Comparison of ENCODE assay signal across 29 cellular contexts in the genomic region with DNA sequence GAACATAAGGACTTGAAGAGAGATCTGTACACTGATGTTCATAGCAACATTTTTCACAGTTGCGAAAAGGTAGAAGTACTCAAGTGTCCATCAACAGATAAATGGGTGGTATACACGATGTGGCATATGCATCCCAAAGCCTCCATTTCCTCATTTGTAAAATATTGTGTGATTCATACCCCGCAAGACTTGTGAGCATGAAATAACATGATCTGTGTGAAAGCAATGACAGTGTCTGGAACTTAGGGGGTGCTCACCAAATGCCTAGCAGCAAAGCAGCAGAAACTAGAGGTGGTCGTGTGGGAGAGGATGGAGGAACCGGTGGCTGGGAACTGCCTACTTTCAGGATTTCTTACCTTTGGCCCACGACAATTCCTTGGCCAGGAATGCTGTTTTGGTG.
"Had no signal": no experiment of that assay in that cellular context is flagged by ENCODE, and none has a peak within 500 bp of the region (broad histone marks: within the 10 kb centered on the region; RNA-seq: fewer than 3 reads in every experiment).

No MANE protein-coding gene starts in this region.

- H3K27me3 ChIP-seq: colonic mucosa, dorsolateral prefrontal cortex, esophagus muscularis mucosa, esophagus squamous epithelium, gastrocnemius medialis, gastroesophageal sphincter, heart left ventricle, heart right ventricle, hepatocyte had no signal

- H3K27ac Mint-ChIP-seq: dendritic cell treated with granulocyte-macrophage colony-stimulating factor and Interleukin-4, amounts not matched to agents 40 ng/mL and 50 ng/mL, for 4 days; effector memory CD8-positive, alpha-beta T cell; endodermal cell had no signal

- H3K4me2 ChIP-seq: hepatocyte had no signal

- H3K4me1 ChIP-seq: colonic mucosa, esophagus muscularis mucosa, esophagus squamous epithelium, gastrocnemius medialis, gastroesophageal sphincter, heart left ventricle, heart right ventricle had no signal

- ATAC-seq: effector memory CD8-positive, alpha-beta T cell; esophagus mucosa; gastrocnemius medialis; gastroesophageal sphincter; heart left ventricle; heart right ventricle had no signal

- H3K79me2 ChIP-seq: hepatocyte had no signal

- H3K27me3 Mint-ChIP-seq: dendritic cell treated with granulocyte-macrophage colony-stimulating factor and Interleukin-4, amounts not matched to agents 40 ng/mL and 50 ng/mL, for 4 days had no signal

- H3K9me3 ChIP-seq: colonic mucosa, esophagus muscularis mucosa, esophagus squamous epithelium, gastrocnemius medialis, gastroesophageal sphincter, heart left ventricle, heart right ventricle had no signal

- H3K4me3 Mint-ChIP-seq: dendritic cell treated with granulocyte-macrophage colony-stimulating factor and Interleukin-4, amounts not matched to agents 40 ng/mL and 50 ng/mL, for 4 days; effector memory CD8-positive, alpha-beta T cell; endodermal cell had no signal

- H3K27ac ChIP-seq: colonic mucosa, coronary artery, dorsolateral prefrontal cortex, epithelial cell of prostate, esophagus muscularis mucosa, esophagus squamous epithelium, gastrocnemius medialis, gastroesophageal sphincter, heart left ventricle, heart right ventricle, hepatocyte had no signal

- H3K9me3 Mint-ChIP-seq: dendritic cell treated with granulocyte-macrophage colony-stimulating factor and Interleukin-4, amounts not matched to agents 40 ng/mL and 50 ng/mL, for 4 days; endodermal cell had no signal

- DNase-seq: colonic mucosa; cortex of kidney; dermis blood vessel endothelial cell; dorsolateral prefrontal cortex; effector CD4-positive, alpha-beta T cell; effector CD8-positive, alpha-beta T cell; effector memory CD4-positive, alpha-beta T cell; effector memory CD8-positive, alpha-beta T cell; endodermal cell; erythroblast; esophagus squamous epithelium; foreskin fibroblast; foreskin melanocyte; gastrocnemius medialis; glutamatergic neuron; head of caudate nucleus; heart left ventricle; heart right ventricle had no signal

- FAIRE-seq: colon, endometrium, endothelial cell of umbilical vein, frontal cortex had no signal

- H3K4me3 ChIP-seq: colonic mucosa, coronary artery, dorsolateral prefrontal cortex, esophagus muscularis mucosa, esophagus squamous epithelium, gastrocnemius medialis, gastroesophageal sphincter, heart left ventricle, heart right ventricle, hepatocyte had no signal

- H2AFZ ChIP-seq: hepatocyte had no signal

- H3K36me3 ChIP-seq: colonic mucosa, gastrocnemius medialis, gastroesophageal sphincter, heart left ventricle had no signal

- H3K4me1 Mint-ChIP-seq: endodermal cell had no signal
